In genomic region chr7:47361746-47362215, GRCh38 we compare ENCODE assay signal across 8 cellular contexts.
DNase-seq lines count a peak whose midpoint lies in the region; ATAC-seq, FAIRE-seq and TF ChIP-seq lines count a peak whose summit lies in the region.

No MANE protein-coding gene starts in this region.

- H4K20me1 ChIP-seq in keratinocyte (ENCODE audit: control insufficient read depth, extremely low read depth, insufficient read depth, low read length) (no peaks in the 10 kb centered on the region), hepatocyte (ENCODE audit: insufficient read depth, poor library complexity, severe bottlenecking) (peaks cover 39% of the 10 kb centered on the region)

- peak; percentile 69 for DNase-seq in AG04450 (ENCODE audit: low read depth, low spot score)
- DNase-seq in keratinocyte (ENCODE audit: low read depth, low spot score): peak; percentile 83
- no peak for DNase-seq in hepatocyte (ENCODE audit: low spot score)
- DNase-seq in GM13976 (ENCODE audit: low spot score): no peak
- DNase-seq in NCI-H146 treated with DMSO at 0.1 percent for 48 hours (lab: John Stamatoyannopoulos, UW; ENCODE audit: unreplicated experiment): no peak

- H3K79me2 ChIP-seq in keratinocyte (ENCODE audit: control insufficient read depth, insufficient read depth, low read length) (no peaks in the 10 kb centered on the region), hepatocyte (peaks cover 77% of the 10 kb centered on the region)

- POLR2A ChIA-PET in AG04450 (lab: Yijun Ruan, JAX): interaction anchor here (0.6 kb wide), 1 partner anchor 334 kb away, joined by 6 read pairs; no protein-coding TSS in a partner anchor

- peak; percentile 94 for FAIRE-seq in keratinocyte (lab: Jason Lieb, UNC)

- no peaks in the 10 kb centered on the region for H3K27me3 ChIP-seq in AG04450 (ENCODE audit: control insufficient read depth, insufficient read depth, low read length)
- peaks cover 14% of the 10 kb centered on the region for H3K27me3 ChIP-seq in keratinocyte (ENCODE audit: control insufficient read depth, extremely low read depth, insufficient read depth, low read length)
- no peaks in the 10 kb centered on the region for H3K27me3 ChIP-seq in hepatocyte

- CTCF ChIA-PET in AG04450 (lab: Charles Lee): no interaction called here

- no peaks in the 10 kb centered on the region for H3K9me1 ChIP-seq in keratinocyte (ENCODE audit: control insufficient read depth, extremely low read depth, insufficient read depth, low read length)

- in situ Hi-C loops in GM13976 (cut with MboI; ENCODE audit: low sequenced_read_pairs, unreplicated experiment): no loop called here

- no peak for TF ChIP-seq CTCF in AG04450 (IDR thresholded peaks at IDR 0.05; ENCODE audit: low read depth, low read length)
- TF ChIP-seq CTCF in keratinocyte (optimal IDR thresholded peaks at IDR 0.05 in 1 of 3, IDR thresholded peaks at IDR 0.05 in 1 of 3, conservative IDR thresholded peaks at IDR 0.05 in 1 of 3; ENCODE audit: extremely low read depth in 1 of 3, insufficient read depth in 2 of 3, low read length in 3 of 3): no peak
- TF ChIP-seq CTCF in hepatocyte (IDR thresholded peaks at IDR 0.05; ENCODE audit: poor library complexity): no peak
- no peak for TF ChIP-seq CTCF in GM13976 (IDR thresholded peaks at IDR 0.05; ENCODE audit: borderline replicate concordance, control extremely low read depth, extremely low read depth, insufficient read depth, missing control alignments)

- H3K9me2 ChIP-seq in hepatocyte (replicated peaks; ENCODE audit: insufficient read depth): no peaks in the 10 kb centered on the region

- peak overlapping the region; percentile 40 for H3K27ac ChIP-seq in AG04450 (ENCODE audit: low read depth, low read length)
- peak overlapping the region; percentile 57 for H3K27ac ChIP-seq in keratinocyte (ENCODE audit: control insufficient read depth, insufficient read depth, low read length)
- H3K27ac ChIP-seq in hepatocyte: no peak overlapping the region

- H3K4me2 ChIP-seq in keratinocyte (ENCODE audit: control insufficient read depth, extremely low read depth, insufficient read depth, low read depth, low read length) (peak overlapping the region; percentile 85), hepatocyte (no peak overlapping the region)

- no peaks in the 10 kb centered on the region for H3K27me3 Mint-ChIP-seq in activated T-helper 17 cell treated with anti-CD3 and anti-CD28 coated beads, Interleukin-2, amount 50 U/mL, for 72 hours

- H3K9me3 Mint-ChIP-seq in activated T-helper 17 cell treated with anti-CD3 and anti-CD28 coated beads, Interleukin-2, amount 50 U/mL, for 72 hours: no peaks in the 10 kb centered on the region

- H3K4me1 ChIP-seq in keratinocyte (ENCODE audit: control insufficient read depth, extremely low read depth, insufficient read depth, low read length): peaks cover 17% of the 10 kb centered on the region
- peaks cover 15% of the 10 kb centered on the region for H3K4me1 ChIP-seq in hepatocyte (ENCODE audit: insufficient read depth)

- H2AFZ ChIP-seq in keratinocyte (ENCODE audit: control insufficient read depth, low read length) (no peak overlapping the region), hepatocyte (no peak overlapping the region)

- H3K9me3 ChIP-seq in AG04450 (ENCODE audit: control insufficient read depth, insufficient read depth, low read length) (no peaks in the 10 kb centered on the region; the same call in 1 of the 2 replicates), keratinocyte (ENCODE audit: control insufficient read depth, low read depth, low read length) (peaks cover 3% of the 10 kb centered on the region), hepatocyte (ENCODE audit: low read depth) (no peaks in the 10 kb centered on the region)

- 72% methylated on average over 4 of the region's 4 CpGs for WGBS in hepatocyte (ENCODE audit: low lambda C conversion rate, missing lambda C conversion rate)

- peak overlapping the region; percentile 25 for H3K9ac ChIP-seq in keratinocyte (ENCODE audit: control insufficient read depth, extremely low read depth, insufficient read depth, low read length)

- no peak overlapping the region for H3K27ac Mint-ChIP-seq in activated T-helper 17 cell treated with anti-CD3 and anti-CD28 coated beads, Interleukin-2, amount 50 U/mL, for 72 hours

- H3K4me3 ChIP-seq in AG04450 (ENCODE audit: low read depth, low read length) (no peak overlapping the region), keratinocyte (ENCODE audit: control insufficient read depth in 2 of 3, extremely low read depth in 1 of 3, insufficient read depth in 2 of 3, low read depth in 1 of 3, low read length in 3 of 3) (peak overlapping the region in 2 of 3 experiments; percentile 22 to 47), hepatocyte (no peak overlapping the region)

- dilution Hi-C loops in keratinocyte (cut with MboI; ENCODE audit: extremely low pct_ligation_motif_present, low sequenced_read_pairs): no loop called here

- H3K36me3 ChIP-seq in keratinocyte (ENCODE audit: control insufficient read depth in 2 of 2, extremely low read depth in 1 of 2, insufficient read depth in 2 of 2, low read length in 2 of 2): no peaks in the 10 kb centered on the region
- no peaks in the 10 kb centered on the region for H3K36me3 ChIP-seq in hepatocyte (replicated peaks; ENCODE audit: insufficient read depth, low read depth)

- no peak overlapping the region for H3K4me3 Mint-ChIP-seq in activated T-helper 17 cell treated with anti-CD3 and anti-CD28 coated beads, Interleukin-2, amount 50 U/mL, for 72 hours

- ATAC-seq in HG03442 (IDR thresholded peaks at IDR 0.05; ENCODE audit: unreplicated experiment): peak; percentile 58
- peak; percentile 37 for ATAC-seq in activated T-helper 17 cell treated with anti-CD3 and anti-CD28 coated beads, Interleukin-2, amount 50 U/mL, for 72 hours (replicated peaks)
- no peak for ATAC-seq in HG02642 (IDR thresholded peaks at IDR 0.05; ENCODE audit: poor library complexity, unreplicated experiment)

- H3K36me3 Mint-ChIP-seq in activated T-helper 17 cell treated with anti-CD3 and anti-CD28 coated beads, Interleukin-2, amount 50 U/mL, for 72 hours (ENCODE audit: low read depth): no peaks in the 10 kb centered on the region

- H3K4me1 Mint-ChIP-seq in activated T-helper 17 cell treated with anti-CD3 and anti-CD28 coated beads, Interleukin-2, amount 50 U/mL, for 72 hours: no peaks in the 10 kb centered on the region

Comparison
In these comparisons a context has a peak if more than half of its experiments do, and no peak if none do; other contexts are left out.
1. DNase-seq: peak in AG04450 (single experiment) and keratinocyte (single experiment); none in hepatocyte (single experiment), GM13976 (single experiment) and NCI-H146 treated with DMSO at 0.1 percent for 48 hours (single experiment).
2. H3K4me3 ChIP-seq: peak in keratinocyte (2 of 3); none in AG04450 (single experiment) and hepatocyte (single experiment).